8 cellular contexts compared by ENCODE assay signal in genomic region chr19:10836478-10837325, GRCh38. TPM values are rescaled to one million over a fixed set of nuclear protein-coding genes. Genes with fewer than 3 reads are reported as not detected.
DNase-seq lines count a peak whose midpoint lies in the region; ATAC-seq and TF ChIP-seq lines count a peak whose summit lies in the region.

No MANE protein-coding gene starts in this region.

- peak overlapping the region; percentile 85 for H3K9ac ChIP-seq in mucosa of rectum (ENCODE audit: low read depth in 1 of 2, low read length in 2 of 2)

- H3K9me3 Mint-ChIP-seq in Caco-2 (ENCODE audit: unreplicated experiment): no peaks in the 10 kb centered on the region
- H3K9me3 Mint-ChIP-seq in effector memory CD8-positive, alpha-beta T cell: no peaks in the 10 kb centered on the region

- H3K4me1 Mint-ChIP-seq in Caco-2 (ENCODE audit: low read depth, unreplicated experiment): no peaks in the 10 kb centered on the region
- H3K4me1 Mint-ChIP-seq in effector memory CD8-positive, alpha-beta T cell (ENCODE audit: low read depth in 2 of 2): peaks cover 4 to 17% of the 10 kb centered on the region in 2 donors

- H3K27me3 ChIP-seq in Caco-2 (replicated peaks; ENCODE audit: control insufficient read depth, insufficient read depth, low read length): no peaks in the 10 kb centered on the region
- H3K27me3 ChIP-seq in mucosa of rectum (ENCODE audit: control insufficient read depth in 2 of 2, insufficient read depth in 2 of 2, low read length in 2 of 2): no peaks in the 10 kb centered on the region

- CTCF ChIA-PET in Caco-2 (lab: Charles Lee) (interaction anchor here (0.8 to 2.8 kb wide), 7 partner anchors 17 to 259 kb away, joined by 3 to 26 read pairs (median 6); partner anchors contain the start of genes CARM1 and DNM2), HEK293T (lab: Yijun Ruan, JAX) (interaction anchor here (0.7 to 2.1 kb wide), 5 partner anchors 24 to 34 kb away, joined by 3 to 9 read pairs (median 5); partner anchors contain the start of gene CARM1)

- peak overlapping the region; percentile 96 to 99 for H3K27ac ChIP-seq in mucosa of rectum (ENCODE audit: low read depth in 2 of 2, low read length in 2 of 2)

- intact Hi-C loops in Caco-2 (cut with micrococcal nuclease; ENCODE audit: unreplicated experiment): loop anchor here (1.0 kb wide), 2 partner anchors 35 to 119 kb away; partner anchors contain the start of gene CARM1

- H3K4me3 ChIP-seq in Caco-2 (ENCODE audit: low read depth, low read length): peak overlapping the region; percentile 58
- H3K4me3 ChIP-seq in mucosa of rectum (ENCODE audit: low read length in 2 of 2): peak overlapping the region; percentile 69 to 75

- H3K36me3 ChIP-seq in Caco-2 (ENCODE audit: control insufficient read depth, insufficient read depth, low read length) (no peaks in the 10 kb centered on the region; the same call in 1 of the 2 replicates), mucosa of rectum (ENCODE audit: control insufficient read depth in 2 of 2, insufficient read depth in 2 of 2, low read length in 2 of 2) (peaks cover 13 to 20% of the 10 kb centered on the region in 2 donors)

- peaks cover 52% of the 10 kb centered on the region for H3K36me3 Mint-ChIP-seq in Caco-2 (ENCODE audit: insufficient read depth, unreplicated experiment)
- H3K36me3 Mint-ChIP-seq in effector memory CD8-positive, alpha-beta T cell (ENCODE audit: insufficient read depth): peaks cover 35% of the 10 kb centered on the region

- peaks cover 9% of the 10 kb centered on the region; the same call in 1 of the 2 replicates for H3K4me1 ChIP-seq in Caco-2
- peaks cover 5 to 9% of the 10 kb centered on the region in 2 donors for H3K4me1 ChIP-seq in mucosa of rectum (ENCODE audit: control insufficient read depth in 2 of 2, insufficient read depth in 2 of 2, low read length in 2 of 2)

- H3K27ac Mint-ChIP-seq in Caco-2 (ENCODE audit: unreplicated experiment): peak overlapping the region; percentile 100
- peak overlapping the region; percentile 97 to 100 for H3K27ac Mint-ChIP-seq in effector memory CD8-positive, alpha-beta T cell

- POLR2A ChIA-PET in Caco-2 (lab: Charles Lee): interaction anchor here (0.5 to 1.6 kb wide), 9 partner anchors 10 to 333 kb away, joined by 3 to 19 read pairs (median 5); partner anchors contain the start of genes DNM2 and QTRT1
- POLR2A ChIA-PET in HEK293T (lab: Yijun Ruan, JAX): interaction anchor here (0.8 to 2.5 kb wide), 23 partner anchors 10 to 385 kb away, joined by 3 to 72 read pairs (median 8); partner anchors contain the start of genes C19orf38, CARM1, DNM2 and QTRT1

- TSS peak; percentile 88 for BruUV-seq in Caco-2 (replicated peaks; lab: Mats Ljungman, UMichigan)

- peak; percentile 35 for ATAC-seq in effector memory CD8-positive, alpha-beta T cell (replicated peaks)

- no peaks in the 10 kb centered on the region for H3K9me3 ChIP-seq in Caco-2
- H3K9me3 ChIP-seq in mucosa of rectum (ENCODE audit: control insufficient read depth in 2 of 2, low read length in 2 of 2): peaks cover 0 to 3% of the 10 kb centered on the region in 2 donors

- DNase-seq in Caco-2 (peak; percentile 94 to 97), HEK293T (ENCODE audit: extremely low spot score) (peak; percentile 76), NCI-H226 (peak; percentile 72), HT-29 (ENCODE audit: low spot score) (no peak)
- DNase-seq in activated CD4-positive, alpha-beta T cell treated with anti-CD3 and anti-CD28 coated beads for 48 hours: peak; percentile 93
- no peak for DNase-seq in effector memory CD8-positive, alpha-beta T cell
- DNase-seq in stimulated activated CD8-positive, alpha-beta memory T cell treated with anti-CD3 and anti-CD28 coated beads, Interleukin-4, amount 100 ng/mL, for 48 hours: peak; percentile 89

- H3K27me3 Mint-ChIP-seq in Caco-2 (ENCODE audit: insufficient read depth, unreplicated experiment): no peaks in the 10 kb centered on the region
- H3K27me3 Mint-ChIP-seq in effector memory CD8-positive, alpha-beta T cell: no peaks in the 10 kb centered on the region

- TF ChIP-seq CTCF in Caco-2 (IDR thresholded peaks at IDR 0.05; ENCODE audit: insufficient read depth in 1 of 2, low read depth in 1 of 2, low read length in 1 of 2, severe bottlenecking in 1 of 2, unreplicated experiment in 1 of 2): no peak

- peak overlapping the region; percentile 98 for H3K4me3 Mint-ChIP-seq in Caco-2 (ENCODE audit: unreplicated experiment)
- H3K4me3 Mint-ChIP-seq in effector memory CD8-positive, alpha-beta T cell: peak overlapping the region; percentile 98 to 100

TF ChIP-seq in HEK293T, 16 proteins besides CTCF, POLR2A, EP300 and RAD21:
- TF ChIP-seq SUZ12 (IDR thresholded peaks at IDR 0.05) (no peak), ARNT (IDR thresholded peaks at IDR 0.05) (0 out of 2 replicates have a peak, but pooled peaks have one; percentile 30), FOXM1 (IDR thresholded peaks at IDR 0.05; ENCODE audit: borderline replicate concordance) (no peak), ELF4 (IDR thresholded peaks at IDR 0.05) (no peak), CTBP1 (IDR thresholded peaks at IDR 0.05; ENCODE audit: borderline replicate concordance) (peak; percentile 67), TARDBP (IDR thresholded peaks at IDR 0.05) (peak; percentile 73; the same call in 1 of the 2 replicates), L3MBTL2 (conservative IDR thresholded peaks at IDR 0.05) (peak; percentile 100), FOXA1 (IDR thresholded peaks at IDR 0.05) (no peak), SP1 (IDR thresholded peaks at IDR 0.05) (no peak)
- TF ChIP-seq, protein P1, sequence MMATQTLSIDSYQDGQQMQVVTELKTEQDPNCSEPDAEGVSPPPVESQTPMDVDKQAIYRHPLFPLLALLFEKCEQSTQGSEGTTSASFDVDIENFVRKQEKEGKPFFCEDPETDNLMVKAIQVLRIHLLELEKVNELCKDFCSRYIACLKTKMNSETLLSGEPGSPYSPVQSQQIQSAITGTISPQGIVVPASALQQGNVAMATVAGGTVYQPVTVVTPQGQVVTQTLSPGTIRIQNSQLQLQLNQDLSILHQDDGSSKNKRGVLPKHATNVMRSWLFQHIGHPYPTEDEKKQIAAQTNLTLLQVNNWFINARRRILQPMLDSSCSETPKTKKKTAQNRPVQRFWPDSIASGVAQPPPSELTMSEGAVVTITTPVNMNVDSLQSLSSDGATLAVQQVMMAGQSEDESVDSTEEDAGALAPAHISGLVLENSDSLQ (IDR thresholded peaks at IDR 0.05): no peak
TF ChIP-seq in HEK293T: peak in this region for 4.

RNA-seq across cellular contexts. Expression of gene TMED1, which starts 0.7 kb away (rescaled TPM):
- total RNA-seq in Caco-2 (2022): 38.2 and 41.4 TPM in 2 replicates
- total RNA-seq in HT-29 (2014; rRNA removed; shearing (Covaris generic)): 30.7 and 34.0 TPM in 2 replicates

RNA-seq across cellular contexts. Expression of gene C19orf38, which starts 11.5 kb away (rescaled TPM):
- 0.61 and 1.1 TPM in 2 replicates for total RNA-seq in Caco-2 (2022)
- 0.13 TPM in 1 of 2 replicates, not detected in the other for total RNA-seq in HT-29 (2014; rRNA removed; shearing (Covaris generic))

RNA-seq across cellular contexts. Expression of gene CARM1, which starts 34.7 kb away (rescaled TPM):
- total RNA-seq in Caco-2 (2022): 97.9 and 98.4 TPM in 2 replicates
- total RNA-seq in HT-29 (2014; rRNA removed; shearing (Covaris generic)): 40.7 and 46.0 TPM in 2 replicates

Comparison
In these comparisons a context has a peak if more than half of its experiments do, and no peak if none do; other contexts are left out.
1. DNase-seq: peak in Caco-2 (2 of 2), HEK293T (single experiment), NCI-H226 (single experiment), activated CD4-positive, alpha-beta T cell treated with anti-CD3 and anti-CD28 coated beads for 48 hours (single experiment) and stimulated activated CD8-positive, alpha-beta memory T cell treated with anti-CD3 and anti-CD28 coated beads, Interleukin-4, amount 100 ng/mL, for 48 hours (single experiment); none in effector memory CD8-positive, alpha-beta T cell (0 of 3) and HT-29 (single experiment).